In genomic region chr13:30234763-30235162, GRCh38 we compare ENCODE assay signal across 14 cellular contexts.
"Had no signal": no experiment of that assay in that cellular context is flagged by ENCODE, and none has a peak within 500 bp of the region (broad histone marks: within the 10 kb centered on the region; RNA-seq: fewer than 3 reads in every experiment).

No MANE protein-coding gene starts in this region.

- H3K27me3 ChIP-seq: ascending aorta, heart left ventricle, spleen, suprapubic skin had no signal

- DNase-seq: activated CD4-positive, alpha-beta T cell treated with anti-CD3 and anti-CD28 coated beads for 1 hour; activated CD4-positive, alpha-beta T cell treated with anti-CD3 and anti-CD28 coated beads, Interleukin-2, amount 50 U/mL, for 48 hours; activated CD8-positive, alpha-beta memory T cell treated with anti-CD3 and anti-CD28 coated beads, Interleukin-2, amount 10 ng/mL, durations not matched to agents 7 days and 5 days; activated gamma-delta T cell treated with Interleukin-2 at 50 U/mL for 16 hours; activated T-cell treated with anti-CD3 and anti-CD28 coated beads, Interleukin-2, amount 50 U/mL, for 48 hours; central memory CD4-positive, alpha-beta T cell; heart left ventricle; natural killer cell; spleen; stimulated activated CD4-positive, alpha-beta T cell treated with anti-CD3 and anti-CD28 coated beads, Interleukin-2, amount 100 ng/mL, for 24 hours; stimulated activated naive CD4-positive, alpha-beta T cell treated with Interleukin-2 at 50 U/mL for 16 hours had no signal

- H3K4me1 ChIP-seq: ascending aorta, spleen, suprapubic skin had no signal

- H3K9me3 ChIP-seq: ascending aorta, spleen, suprapubic skin had no signal

- H3K27ac ChIP-seq: ascending aorta, coronary artery, heart left ventricle, spleen, suprapubic skin had no signal

- H3K4me3 ChIP-seq: ascending aorta, coronary artery, heart left ventricle, spleen, suprapubic skin had no signal
